In the genomic region with DNA sequence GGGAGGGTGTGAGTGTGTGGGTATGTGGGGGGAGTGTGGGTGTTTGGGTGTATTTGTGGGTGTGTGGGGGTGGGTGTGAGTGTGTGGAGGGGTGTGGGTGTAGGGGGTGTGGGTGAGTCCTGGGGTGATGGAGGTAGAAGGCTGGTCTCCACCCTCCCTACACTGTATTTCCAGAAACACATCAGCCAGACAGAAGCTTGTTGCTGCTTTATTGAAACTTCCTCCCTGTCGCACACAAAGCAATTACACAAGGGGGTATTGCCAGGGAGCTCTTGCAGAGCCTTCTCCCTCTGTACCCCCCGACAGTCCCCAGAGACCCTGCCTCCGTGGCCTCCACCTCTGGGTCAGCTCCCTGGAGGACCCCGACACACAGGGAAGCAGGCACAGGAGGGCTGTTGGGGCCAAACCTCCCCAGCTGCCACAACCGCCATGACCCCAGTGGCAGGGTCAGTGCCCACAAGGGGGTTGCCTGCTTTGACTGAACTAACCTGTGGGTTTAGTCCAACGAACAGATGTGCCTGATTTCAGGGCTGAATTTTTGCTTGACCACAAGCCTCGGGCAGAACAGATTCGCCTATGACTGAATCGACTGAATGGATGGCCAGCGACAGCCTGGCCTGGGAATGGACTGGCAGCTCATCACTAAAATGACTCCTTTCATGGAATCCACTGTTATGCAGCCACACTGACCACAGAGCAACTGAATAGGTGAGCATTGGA, we compare ENCODE assay signal across 1 cellular context.
TF ChIP-seq lines count a peak whose summit lies in the region.

No MANE protein-coding gene starts in this region.

TF ChIP-seq in GM12878, 131 proteins besides CTCF, POLR2A, EP300 and RAD21 (continued from another document):
- TF ChIP-seq, protein P1, sequence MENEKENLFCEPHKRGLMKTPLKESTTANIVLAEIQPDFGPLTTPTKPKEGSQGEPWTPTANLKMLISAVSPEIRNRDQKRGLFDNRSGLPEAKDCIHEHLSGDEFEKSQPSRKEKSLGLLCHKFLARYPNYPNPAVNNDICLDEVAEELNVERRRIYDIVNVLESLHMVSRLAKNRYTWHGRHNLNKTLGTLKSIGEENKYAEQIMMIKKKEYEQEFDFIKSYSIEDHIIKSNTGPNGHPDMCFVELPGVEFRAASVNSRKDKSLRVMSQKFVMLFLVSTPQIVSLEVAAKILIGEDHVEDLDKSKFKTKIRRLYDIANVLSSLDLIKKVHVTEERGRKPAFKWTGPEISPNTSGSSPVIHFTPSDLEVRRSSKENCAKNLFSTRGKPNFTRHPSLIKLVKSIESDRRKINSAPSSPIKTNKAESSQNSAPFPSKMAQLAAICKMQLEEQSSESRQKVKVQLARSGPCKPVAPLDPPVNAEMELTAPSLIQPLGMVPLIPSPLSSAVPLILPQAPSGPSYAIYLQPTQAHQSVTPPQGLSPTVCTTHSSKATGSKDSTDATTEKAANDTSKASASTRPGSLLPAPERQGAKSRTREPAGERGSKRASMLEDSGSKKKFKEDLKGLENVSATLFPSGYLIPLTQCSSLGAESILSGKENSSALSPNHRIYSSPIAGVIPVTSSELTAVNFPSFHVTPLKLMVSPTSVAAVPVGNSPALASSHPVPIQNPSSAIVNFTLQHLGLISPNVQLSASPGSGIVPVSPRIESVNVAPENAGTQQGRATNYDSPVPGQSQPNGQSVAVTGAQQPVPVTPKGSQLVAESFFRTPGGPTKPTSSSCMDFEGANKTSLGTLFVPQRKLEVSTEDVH (IDR thresholded peaks at IDR 0.05; ENCODE audit: low read depth, partially characterized antibody): no peak
- TF ChIP-seq PAX8 (IDR thresholded peaks at IDR 0.05) (no peak), CHD4 (IDR thresholded peaks at IDR 0.05) (no peak), MEF2A (IDR thresholded peaks at IDR 0.05; ENCODE audit: insufficient read depth, low read depth, low read length) (no peak), JUND (IDR thresholded peaks at IDR 0.05; ENCODE audit: low read depth, low read length) (no peak), GABPA (IDR thresholded peaks at IDR 0.05; ENCODE audit: low read depth) (no peak), FOXK2 (IDR thresholded peaks at IDR 0.05) (no peak), STAT3 (IDR thresholded peaks at IDR 0.05; ENCODE audit: low read depth, low read length) (no peak), POLR2AphosphoS5 (IDR thresholded peaks at IDR 0.05; ENCODE audit: low read length) (peak; percentile 79), ZSCAN29 (IDR thresholded peaks at IDR 0.05) (no peak), SMAD1 (IDR thresholded peaks at IDR 0.05; ENCODE audit: low read depth, partially characterized antibody) (no peak), DPF2 (IDR thresholded peaks at IDR 0.05) (peak; percentile 69)
- TF ChIP-seq, protein P2, sequence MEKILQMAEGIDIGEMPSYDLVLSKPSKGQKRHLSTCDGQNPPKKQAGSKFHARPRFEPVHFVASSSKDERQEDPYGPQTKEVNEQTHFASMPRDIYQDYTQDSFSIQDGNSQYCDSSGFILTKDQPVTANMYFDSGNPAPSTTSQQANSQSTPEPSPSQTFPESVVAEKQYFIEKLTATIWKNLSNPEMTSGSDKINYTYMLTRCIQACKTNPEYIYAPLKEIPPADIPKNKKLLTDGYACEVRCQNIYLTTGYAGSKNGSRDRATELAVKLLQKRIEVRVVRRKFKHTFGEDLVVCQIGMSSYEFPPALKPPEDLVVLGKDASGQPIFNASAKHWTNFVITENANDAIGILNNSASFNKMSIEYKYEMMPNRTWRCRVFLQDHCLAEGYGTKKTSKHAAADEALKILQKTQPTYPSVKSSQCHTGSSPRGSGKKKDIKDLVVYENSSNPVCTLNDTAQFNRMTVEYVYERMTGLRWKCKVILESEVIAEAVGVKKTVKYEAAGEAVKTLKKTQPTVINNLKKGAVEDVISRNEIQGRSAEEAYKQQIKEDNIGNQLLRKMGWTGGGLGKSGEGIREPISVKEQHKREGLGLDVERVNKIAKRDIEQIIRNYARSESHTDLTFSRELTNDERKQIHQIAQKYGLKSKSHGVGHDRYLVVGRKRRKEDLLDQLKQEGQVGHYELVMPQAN (conservative IDR thresholded peaks at IDR 0.05): no peak
- TF ChIP-seq, protein P3, sequence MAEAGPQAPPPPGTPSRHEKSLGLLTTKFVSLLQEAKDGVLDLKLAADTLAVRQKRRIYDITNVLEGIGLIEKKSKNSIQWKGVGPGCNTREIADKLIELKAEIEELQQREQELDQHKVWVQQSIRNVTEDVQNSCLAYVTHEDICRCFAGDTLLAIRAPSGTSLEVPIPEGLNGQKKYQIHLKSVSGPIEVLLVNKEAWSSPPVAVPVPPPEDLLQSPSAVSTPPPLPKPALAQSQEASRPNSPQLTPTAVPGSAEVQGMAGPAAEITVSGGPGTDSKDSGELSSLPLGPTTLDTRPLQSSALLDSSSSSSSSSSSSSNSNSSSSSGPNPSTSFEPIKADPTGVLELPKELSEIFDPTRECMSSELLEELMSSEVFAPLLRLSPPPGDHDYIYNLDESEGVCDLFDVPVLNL (IDR thresholded peaks at IDR 0.05; ENCODE audit: low read depth, low read length): no peak
- TF ChIP-seq, protein P4, sequence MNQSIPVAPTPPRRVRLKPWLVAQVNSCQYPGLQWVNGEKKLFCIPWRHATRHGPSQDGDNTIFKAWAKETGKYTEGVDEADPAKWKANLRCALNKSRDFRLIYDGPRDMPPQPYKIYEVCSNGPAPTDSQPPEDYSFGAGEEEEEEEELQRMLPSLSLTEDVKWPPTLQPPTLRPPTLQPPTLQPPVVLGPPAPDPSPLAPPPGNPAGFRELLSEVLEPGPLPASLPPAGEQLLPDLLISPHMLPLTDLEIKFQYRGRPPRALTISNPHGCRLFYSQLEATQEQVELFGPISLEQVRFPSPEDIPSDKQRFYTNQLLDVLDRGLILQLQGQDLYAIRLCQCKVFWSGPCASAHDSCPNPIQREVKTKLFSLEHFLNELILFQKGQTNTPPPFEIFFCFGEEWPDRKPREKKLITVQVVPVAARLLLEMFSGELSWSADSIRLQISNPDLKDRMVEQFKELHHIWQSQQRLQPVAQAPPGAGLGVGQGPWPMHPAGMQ (IDR thresholded peaks at IDR 0.05; ENCODE audit: borderline replicate concordance): no peak
- TF ChIP-seq, protein P5, sequence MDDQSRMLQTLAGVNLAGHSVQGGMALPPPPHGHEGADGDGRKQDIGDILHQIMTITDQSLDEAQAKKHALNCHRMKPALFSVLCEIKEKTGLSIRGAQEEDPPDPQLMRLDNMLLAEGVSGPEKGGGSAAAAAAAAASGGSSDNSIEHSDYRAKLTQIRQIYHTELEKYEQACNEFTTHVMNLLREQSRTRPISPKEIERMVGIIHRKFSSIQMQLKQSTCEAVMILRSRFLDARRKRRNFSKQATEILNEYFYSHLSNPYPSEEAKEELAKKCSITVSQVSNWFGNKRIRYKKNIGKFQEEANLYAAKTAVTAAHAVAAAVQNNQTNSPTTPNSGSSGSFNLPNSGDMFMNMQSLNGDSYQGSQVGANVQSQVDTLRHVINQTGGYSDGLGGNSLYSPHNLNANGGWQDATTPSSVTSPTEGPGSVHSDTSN (IDR thresholded peaks at IDR 0.05; ENCODE audit: insufficient replicate concordance, low read depth, low read length): no peak
